1 cellular context compared by ENCODE assay signal in the genomic region with DNA sequence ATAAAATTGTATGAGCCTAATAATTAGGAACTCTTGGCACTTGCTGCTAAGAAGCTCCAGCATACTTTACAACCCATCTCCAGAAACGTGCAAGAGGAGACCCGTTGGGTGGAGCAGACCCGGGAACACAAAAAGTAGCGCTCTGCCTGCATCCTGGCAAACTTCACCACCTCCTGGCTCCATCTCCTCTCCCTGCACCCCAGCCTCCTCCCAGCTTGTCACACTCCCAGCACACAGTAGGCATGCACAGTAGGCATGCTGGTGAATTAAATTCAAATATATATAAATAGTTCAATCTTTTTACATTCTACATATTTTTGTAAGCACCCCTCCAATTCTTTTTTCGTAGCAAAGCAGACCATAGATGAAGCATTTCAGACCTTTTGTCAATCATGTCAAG.
TF ChIP-seq lines count a peak whose summit lies in the region.

No MANE protein-coding gene starts in this region.

TF ChIP-seq in GM23338, 12 proteins besides CTCF, POLR2A, EP300 and RAD21 (continued from another document):
- TF ChIP-seq, protein P1, sequence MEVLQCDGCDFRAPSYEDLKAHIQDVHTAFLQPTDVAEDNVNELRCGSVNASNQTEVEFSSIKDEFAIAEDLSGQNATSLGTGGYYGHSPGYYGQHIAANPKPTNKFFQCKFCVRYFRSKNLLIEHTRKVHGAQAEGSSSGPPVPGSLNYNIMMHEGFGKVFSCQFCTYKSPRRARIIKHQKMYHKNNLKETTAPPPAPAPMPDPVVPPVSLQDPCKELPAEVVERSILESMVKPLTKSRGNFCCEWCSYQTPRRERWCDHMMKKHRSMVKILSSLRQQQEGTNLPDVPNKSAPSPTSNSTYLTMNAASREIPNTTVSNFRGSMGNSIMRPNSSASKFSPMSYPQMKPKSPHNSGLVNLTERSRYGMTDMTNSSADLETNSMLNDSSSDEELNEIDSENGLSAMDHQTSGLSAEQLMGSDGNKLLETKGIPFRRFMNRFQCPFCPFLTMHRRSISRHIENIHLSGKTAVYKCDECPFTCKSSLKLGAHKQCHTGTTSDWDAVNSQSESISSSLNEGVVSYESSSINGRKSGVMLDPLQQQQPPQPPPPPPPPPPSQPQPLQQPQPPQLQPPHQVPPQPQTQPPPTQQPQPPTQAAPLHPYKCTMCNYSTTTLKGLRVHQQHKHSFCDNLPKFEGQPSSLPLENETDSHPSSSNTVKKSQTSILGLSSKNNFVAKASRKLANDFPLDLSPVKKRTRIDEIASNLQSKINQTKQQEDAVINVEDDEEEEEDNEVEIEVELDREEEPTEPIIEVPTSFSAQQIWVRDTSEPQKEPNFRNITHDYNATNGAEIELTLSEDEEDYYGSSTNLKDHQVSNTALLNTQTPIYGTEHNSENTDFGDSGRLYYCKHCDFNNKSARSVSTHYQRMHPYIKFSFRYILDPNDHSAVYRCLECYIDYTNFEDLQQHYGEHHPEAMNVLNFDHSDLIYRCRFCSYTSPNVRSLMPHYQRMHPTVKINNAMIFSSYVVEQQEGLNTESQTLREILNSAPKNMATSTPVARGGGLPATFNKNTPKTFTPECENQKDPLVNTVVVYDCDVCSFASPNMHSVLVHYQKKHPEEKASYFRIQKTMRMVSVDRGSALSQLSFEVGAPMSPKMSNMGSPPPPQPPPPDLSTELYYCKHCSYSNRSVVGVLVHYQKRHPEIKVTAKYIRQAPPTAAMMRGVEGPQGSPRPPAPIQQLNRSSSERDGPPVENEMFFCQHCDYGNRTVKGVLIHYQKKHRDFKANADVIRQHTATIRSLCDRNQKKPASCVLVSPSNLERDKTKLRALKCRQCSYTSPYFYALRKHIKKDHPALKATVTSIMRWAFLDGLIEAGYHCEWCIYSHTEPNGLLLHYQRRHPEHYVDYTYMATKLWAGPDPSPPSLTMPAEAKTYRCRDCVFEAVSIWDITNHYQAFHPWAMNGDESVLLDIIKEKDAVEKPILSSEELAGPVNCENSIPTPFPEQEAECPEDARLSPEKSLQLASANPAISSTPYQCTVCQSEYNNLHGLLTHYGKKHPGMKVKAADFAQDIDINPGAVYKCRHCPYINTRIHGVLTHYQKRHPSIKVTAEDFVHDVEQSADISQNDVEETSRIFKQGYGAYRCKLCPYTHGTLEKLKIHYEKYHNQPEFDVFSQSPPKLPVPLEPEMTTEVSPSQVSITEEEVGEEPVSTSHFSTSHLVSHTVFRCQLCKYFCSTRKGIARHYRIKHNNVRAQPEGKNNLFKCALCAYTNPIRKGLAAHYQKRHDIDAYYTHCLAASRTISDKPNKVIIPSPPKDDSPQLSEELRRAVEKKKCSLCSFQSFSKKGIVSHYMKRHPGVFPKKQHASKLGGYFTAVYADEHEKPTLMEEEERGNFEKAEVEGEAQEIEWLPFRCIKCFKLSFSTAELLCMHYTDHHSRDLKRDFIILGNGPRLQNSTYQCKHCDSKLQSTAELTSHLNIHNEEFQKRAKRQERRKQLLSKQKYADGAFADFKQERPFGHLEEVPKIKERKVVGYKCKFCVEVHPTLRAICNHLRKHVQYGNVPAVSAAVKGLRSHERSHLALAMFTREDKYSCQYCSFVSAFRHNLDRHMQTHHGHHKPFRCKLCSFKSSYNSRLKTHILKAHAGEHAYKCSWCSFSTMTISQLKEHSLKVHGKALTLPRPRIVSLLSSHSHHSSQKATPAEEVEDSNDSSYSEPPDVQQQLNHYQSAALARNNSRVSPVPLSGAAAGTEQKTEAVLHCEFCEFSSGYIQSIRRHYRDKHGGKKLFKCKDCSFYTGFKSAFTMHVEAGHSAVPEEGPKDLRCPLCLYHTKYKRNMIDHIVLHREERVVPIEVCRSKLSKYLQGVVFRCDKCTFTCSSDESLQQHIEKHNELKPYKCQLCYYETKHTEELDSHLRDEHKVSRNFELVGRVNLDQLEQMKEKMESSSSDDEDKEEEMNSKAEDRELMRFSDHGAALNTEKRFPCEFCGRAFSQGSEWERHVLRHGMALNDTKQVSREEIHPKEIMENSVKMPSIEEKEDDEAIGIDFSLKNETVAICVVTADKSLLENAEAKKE (CRISPR knock-in tag; IDR thresholded peaks at IDR 0.05) = no peak
- TF ChIP-seq STAT1 (IDR thresholded peaks at IDR 0.05; ENCODE audit: unreplicated experiment) (no peak), CREB1 (CRISPR knock-in tag; IDR thresholded peaks at IDR 0.05; ENCODE audit: low read depth) (no peak)
